23 cellular contexts compared by ENCODE assay signal in the genomic region with DNA sequence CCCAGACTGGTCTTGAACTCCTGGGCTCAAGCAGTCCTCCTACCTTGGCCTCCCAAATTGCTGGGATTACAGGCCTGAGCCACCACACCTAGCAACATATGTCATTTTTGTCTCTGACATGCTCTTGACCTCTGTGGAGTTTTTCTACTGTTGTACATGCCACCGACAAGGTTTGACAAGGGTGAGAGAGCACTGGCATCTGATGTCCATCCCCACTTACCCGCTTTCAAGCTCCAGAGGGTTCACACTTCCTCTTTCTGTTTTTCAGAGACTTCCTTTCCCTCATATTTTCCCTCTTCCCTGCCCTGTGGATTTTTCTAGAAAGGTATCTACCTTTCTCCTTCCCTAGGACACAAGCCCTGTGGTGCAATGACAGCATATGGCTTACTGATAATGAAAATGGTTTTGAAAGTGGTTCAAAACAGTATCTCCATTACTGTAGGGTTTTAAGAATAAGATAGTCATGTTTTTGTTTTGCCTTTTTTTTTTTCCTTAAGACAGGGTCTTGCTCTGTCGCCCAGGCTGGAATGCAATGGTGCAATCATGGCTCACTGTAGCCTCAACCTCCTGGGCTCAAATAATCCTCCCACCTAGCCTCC. TPM values are rescaled to one million over a fixed set of nuclear protein-coding genes. Genes with fewer than 3 reads are reported as not detected.
A peak's percentile ranks its signal among the peaks of the same experiment; 100 is the strongest.
DNase-seq lines count a peak whose midpoint lies in the region; ATAC-seq, FAIRE-seq and TF ChIP-seq lines count a peak whose summit lies in the region.
"Had no signal": no experiment of that assay in that cellular context is flagged by ENCODE, and none has a peak within 500 bp of the region (broad histone marks: within the 10 kb centered on the region; RNA-seq: fewer than 3 reads in every experiment).

No MANE protein-coding gene starts in this region.

- CTCF ChIA-PET in activated CD4-positive, alpha-beta memory T cell treated with anti-CD3 and anti-CD28 coated beads for 36 hours (lab: Charles Lee): interaction anchor here (0.8 to 8.3 kb wide), 2 partner anchors 88 to 235 kb away, joined by 3 to 89 read pairs; no protein-coding TSS in a partner anchor

- no peak for TF ChIP-seq POLR2A in GM12891 (IDR thresholded peaks at IDR 0.05; ENCODE audit: low read depth, low read length)

- DNase-seq in GM12891 (ENCODE audit: insufficient read length, low spot score): no peak
- DNase-seq in activated CD4-positive, alpha-beta memory T cell treated with anti-CD3 and anti-CD28 coated beads for 36 hours: no peak
- no peak for DNase-seq in activated CD4-positive, CD25-positive, alpha-beta regulatory T cell (lab: John Stamatoyannopoulos, UW)
- no peak for DNase-seq in HK-2 (ENCODE audit: unreplicated experiment)
- DNase-seq in activated naive CD4-positive, alpha-beta T cell treated with Interleukin-2 at 50 U/mL for 16 hours: no peak
- no peak for DNase-seq in effector CD8-positive, alpha-beta T cell (lab: John Stamatoyannopoulos, UW)
- DNase-seq: activated effector memory CD4-positive, alpha-beta T cell treated with anti-CD3 and anti-CD28 coated beads, Interleukin-2, amount 50 U/mL, for 16 hours; activated naive CD8-positive, alpha-beta T cell treated with anti-CD3 and anti-CD28 coated beads, Interleukin-2, amount 50 U/mL, for 24 hours; CD4-positive, CD25-positive, alpha-beta regulatory T cell; cerebellar nuclear complex; glutamatergic neuron; H9; kidney; NCI-H146; NCI-H2171 treated with DMSO at 0.1 percent for 48 hours; NCI-H524 treated with DMSO at 0.1 percent for 48 hours; stimulated activated CD4-positive, alpha-beta T cell treated with anti-CD3 and anti-CD28 coated beads, Interleukin-15, amount 100 ng/mL, for 24 hours; stomach had no signal

- FAIRE-seq in GM12891 (lab: Jason Lieb, UNC): no peak
- FAIRE-seq: G401.6, HepG2, kidney had no signal

- TF ChIP-seq CTCF in nephron (IDR thresholded peaks at IDR 0.05; ENCODE audit: unreplicated experiment in 3 of 3): no peak

- peak overlapping the region; percentile 6 for H3K27ac Mint-ChIP-seq in activated CD4-positive, alpha-beta memory T cell treated with anti-CD3 and anti-CD28 coated beads for 36 hours
- H3K27ac Mint-ChIP-seq in nephron: peak overlapping the region; percentile 12 to 60 (median 17)
- H3K27ac Mint-ChIP-seq: activated naive CD8-positive, alpha-beta T cell treated with anti-CD3 and anti-CD28 coated beads, Interleukin-2, amount 50 U/mL, for 24 hours; progenitor cell of endocrine pancreas had no signal

- peak; percentile 57 for ATAC-seq in HG02610 (IDR thresholded peaks at IDR 0.05; ENCODE audit: unreplicated experiment)
- ATAC-seq: activated naive CD8-positive, alpha-beta T cell treated with anti-CD3 and anti-CD28 coated beads, Interleukin-2, amount 50 U/mL, for 24 hours; HepG2 had no signal

- H3K4me3 Mint-ChIP-seq in activated CD4-positive, alpha-beta memory T cell treated with anti-CD3 and anti-CD28 coated beads for 36 hours: no peak overlapping the region
- H3K4me3 Mint-ChIP-seq in nephron: no peak overlapping the region
- H3K4me3 Mint-ChIP-seq: activated naive CD8-positive, alpha-beta T cell treated with anti-CD3 and anti-CD28 coated beads, Interleukin-2, amount 50 U/mL, for 24 hours; CD4-positive, CD25-positive, alpha-beta regulatory T cell; H9 had no signal

- no peaks in the 10 kb centered on the region for H3K27me3 Mint-ChIP-seq in activated CD4-positive, alpha-beta memory T cell treated with anti-CD3 and anti-CD28 coated beads for 36 hours
- H3K27me3 Mint-ChIP-seq in nephron (ENCODE audit: low read depth): peaks cover 8% of the 10 kb centered on the region
- H3K27me3 Mint-ChIP-seq: CD4-positive, CD25-positive, alpha-beta regulatory T cell had no signal

- no peaks in the 10 kb centered on the region for H3K36me3 Mint-ChIP-seq in activated CD4-positive, alpha-beta memory T cell treated with anti-CD3 and anti-CD28 coated beads for 36 hours
- H3K36me3 Mint-ChIP-seq in nephron (ENCODE audit: low read depth): no peaks in the 10 kb centered on the region
- H3K36me3 Mint-ChIP-seq: CD4-positive, CD25-positive, alpha-beta regulatory T cell had no signal

- peaks cover 5% of the 10 kb centered on the region for H3K9me3 Mint-ChIP-seq in activated CD4-positive, alpha-beta memory T cell treated with anti-CD3 and anti-CD28 coated beads for 36 hours
- no peaks in the 10 kb centered on the region for H3K9me3 Mint-ChIP-seq in nephron
- H3K9me3 Mint-ChIP-seq: activated naive CD8-positive, alpha-beta T cell treated with anti-CD3 and anti-CD28 coated beads, Interleukin-2, amount 50 U/mL, for 24 hours; H9 had no signal

- POLR2A ChIA-PET in activated CD4-positive, alpha-beta memory T cell treated with anti-CD3 and anti-CD28 coated beads for 36 hours (lab: Charles Lee): no interaction called here

- peaks cover 37% of the 10 kb centered on the region for H3K4me1 Mint-ChIP-seq in activated CD4-positive, alpha-beta memory T cell treated with anti-CD3 and anti-CD28 coated beads for 36 hours (ENCODE audit: low read depth)
- H3K4me1 Mint-ChIP-seq in nephron: peaks cover 11% of the 10 kb centered on the region

- intact Hi-C loops in activated CD4-positive, alpha-beta memory T cell treated with anti-CD3 and anti-CD28 coated beads for 36 hours (cut with micrococcal nuclease): loop anchor here (1.0 to 10.0 kb wide), 2 partner anchors 47 to 308 kb away; partner anchors contain the start of gene FNTB

TF ChIP-seq in GM12891, 5 proteins besides CTCF, POLR2A, EP300 and RAD21:
- TF ChIP-seq SPI1 (IDR thresholded peaks at IDR 0.05; ENCODE audit: low read depth, low read length) (peak; percentile 82), PAX5 (IDR thresholded peaks at IDR 0.05; ENCODE audit: insufficient read depth, low read length, severe bottlenecking) (no peak), POU2F2 (IDR thresholded peaks at IDR 0.05; ENCODE audit: low read depth, low read length) (no peak)
TF ChIP-seq in GM12891: peak in this region for 1.

RNA-seq across cellular contexts. Expression of gene PLEKHG3, which starts 27.7 kb away (rescaled TPM):
- 0.37 TPM for polyA plus RNA-seq in GM12891 (2012; ENCODE audit: low read depth, missing spikeins)
- total RNA-seq in activated CD4-positive, alpha-beta memory T cell treated with anti-CD3 and anti-CD28 coated beads for 36 hours: 10 to 100 TPM; 20.1 to 22.6 TPM
